Comparison of ENCODE assay signal across 28 cellular contexts in the genomic region with DNA sequence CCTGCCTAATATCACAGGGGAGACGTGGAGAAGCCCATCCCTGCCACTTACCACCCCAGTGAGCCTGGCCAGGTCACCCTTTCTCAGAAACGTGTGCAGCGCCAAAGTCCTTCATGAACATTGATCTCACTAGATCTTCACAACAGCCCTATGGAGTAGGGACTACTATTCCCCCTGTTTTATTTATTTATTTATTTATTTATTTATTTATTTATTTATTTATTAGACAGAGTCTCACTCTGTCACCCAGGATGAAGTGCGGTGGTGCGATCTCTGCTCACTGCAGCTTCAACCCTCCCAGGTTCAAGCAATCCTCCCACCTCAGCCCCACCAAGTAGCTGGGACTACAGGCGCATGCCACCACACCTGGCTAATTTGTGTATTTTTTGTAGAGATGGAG.
"Had no signal": no experiment of that assay in that cellular context is flagged by ENCODE, and none has a peak within 500 bp of the region (broad histone marks: within the 10 kb centered on the region; RNA-seq: fewer than 3 reads in every experiment).

No MANE protein-coding gene starts in this region.

- H3K79me2 ChIP-seq: hepatocyte had no signal

- FAIRE-seq: keratinocyte, pancreas had no signal

- H2AFZ ChIP-seq: hepatocyte had no signal

- H3K4me2 ChIP-seq: hepatocyte had no signal

- H3K4me1 Mint-ChIP-seq: mesothelial cell of epicardium; naive B cell; stimulated activated effector memory CD8-positive, alpha-beta T cell treated with anti-CD3 and anti-CD28 coated beads, Interleukin-12 subunit alpha, Interleukin-12 subunit beta, amount 100 ng/mL, for 72 hours had no signal

- DNase-seq: heart right ventricle; left colon; mammary epithelial cell; mesendoderm; naive B cell; natural killer cell; nucleus accumbens; pancreas; right cardiac atrium; stimulated activated CD4-positive, alpha-beta T cell treated with anti-CD3 and anti-CD28 coated beads, Interleukin-4, amount 100 ng/mL, for 24 hours; stimulated activated naive CD4-positive, alpha-beta T cell; tibial artery; trophoblast cell; uterus had no signal

- H3K4me3 Mint-ChIP-seq: mesothelial cell of epicardium; naive B cell; natural killer cell; nephron progenitor cell; stimulated activated effector memory CD8-positive, alpha-beta T cell treated with anti-CD3 and anti-CD28 coated beads, Interleukin-12 subunit alpha, Interleukin-12 subunit beta, amount 100 ng/mL, for 72 hours; stimulated activated naive CD8-positive, alpha-beta T cell treated with anti-CD3 and anti-CD28 coated beads, Interleukin-15, Interleukin-2, amounts not matched to agents 100 ng/mL and 50 ng/mL, for 24 hours had no signal

- H3K27ac ChIP-seq: heart right ventricle, hepatocyte, left lung, lower lobe of right lung, pancreas, prostate gland, skin epidermis, spleen, suprapubic skin, thoracic aorta, tibial artery, uterus had no signal

- H3K4me3 ChIP-seq: heart right ventricle, hepatocyte, left lung, lower lobe of right lung, pancreas, prostate gland, skin epidermis, spleen, suprapubic skin, thoracic aorta, tibial artery, uterus had no signal

- ATAC-seq: heart right ventricle; left colon; left lung; lower lobe of right lung; natural killer cell; pancreas; right cardiac atrium; sciatic nerve; stimulated activated effector memory CD8-positive, alpha-beta T cell treated with anti-CD3 and anti-CD28 coated beads, Interleukin-12 subunit alpha, Interleukin-12 subunit beta, amount 100 ng/mL, for 72 hours had no signal

- H3K27ac Mint-ChIP-seq: mesothelial cell of epicardium; natural killer cell; nephron progenitor cell; stimulated activated effector memory CD8-positive, alpha-beta T cell treated with anti-CD3 and anti-CD28 coated beads, Interleukin-12 subunit alpha, Interleukin-12 subunit beta, amount 100 ng/mL, for 72 hours; stimulated activated naive CD8-positive, alpha-beta T cell treated with anti-CD3 and anti-CD28 coated beads, Interleukin-15, Interleukin-2, amounts not matched to agents 100 ng/mL and 50 ng/mL, for 24 hours had no signal

- H3K36me3 Mint-ChIP-seq: mesothelial cell of epicardium; natural killer cell; stimulated activated effector memory CD8-positive, alpha-beta T cell treated with anti-CD3 and anti-CD28 coated beads, Interleukin-12 subunit alpha, Interleukin-12 subunit beta, amount 100 ng/mL, for 72 hours had no signal

- H3K9me3 Mint-ChIP-seq: nephron progenitor cell; stimulated activated effector memory CD8-positive, alpha-beta T cell treated with anti-CD3 and anti-CD28 coated beads, Interleukin-12 subunit alpha, Interleukin-12 subunit beta, amount 100 ng/mL, for 72 hours had no signal

- H3K27me3 ChIP-seq: uterus had no signal

- H3K4me1 ChIP-seq: heart right ventricle, left lung, lower lobe of right lung, pancreas, prostate gland, spleen, suprapubic skin, tibial artery, uterus had no signal

- H3K9me3 ChIP-seq: heart right ventricle, left lung, lower lobe of right lung, pancreas, prostate gland, suprapubic skin, thoracic aorta, tibial artery, uterus had no signal

- H3K36me3 ChIP-seq: heart right ventricle, left lung, lower lobe of right lung, pancreas, prostate gland, spleen, suprapubic skin, thoracic aorta, tibial artery, uterus had no signal
